Comparison of ENCODE assay signal across 1 cellular context in genomic region chr2:201761101-201761500, GRCh38.
TF ChIP-seq lines count a peak whose summit lies in the region.

No MANE protein-coding gene starts in this region.

TF ChIP-seq in endothelial cell of umbilical vein, 7 proteins besides CTCF, POLR2A, EP300 and RAD21:
- TF ChIP-seq JUN (IDR thresholded peaks at IDR 0.05; ENCODE audit: borderline replicate concordance, insufficient read depth, insufficient read length, low read depth) (no peak), POLR2AphosphoS5 (IDR thresholded peaks at IDR 0.05; ENCODE audit: insufficient read depth, low read depth, low read length) (no peak), GATA2 (IDR thresholded peaks at IDR 0.05; ENCODE audit: insufficient read depth, insufficient read length, low read depth, low read length) (no peak), EZH2 (IDR thresholded peaks at IDR 0.05; ENCODE audit: borderline replicate concordance, low read depth, low read length, severe bottlenecking) (no peak), MAX (IDR thresholded peaks at IDR 0.05; ENCODE audit: insufficient read depth, insufficient read length) (no peak), FOS (IDR thresholded peaks at IDR 0.05; ENCODE audit: borderline replicate concordance, insufficient read depth, low read length) (no peak), MYC (IDR thresholded peaks at IDR 0.05; ENCODE audit: low read depth, low read length) (no peak)
